Comparison of ENCODE assay signal across 9 cellular contexts in the genomic region with DNA sequence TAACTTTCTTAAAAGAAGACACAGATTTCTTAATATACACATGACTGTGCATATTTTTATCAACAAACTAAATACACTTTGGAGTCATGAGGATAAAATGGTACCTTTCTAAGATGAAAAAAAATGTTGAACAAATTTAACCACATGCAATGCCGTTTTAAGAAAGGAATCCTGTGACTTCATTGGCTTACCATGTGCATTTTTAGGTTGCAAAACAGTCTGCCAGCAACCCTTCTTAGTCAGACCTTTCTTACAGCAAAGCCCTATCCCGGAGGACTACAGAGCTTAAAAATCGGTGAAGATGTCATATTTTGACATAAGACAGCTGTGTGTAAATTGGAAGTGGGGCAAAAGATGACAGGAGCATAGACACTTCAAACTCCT. TPM values are rescaled to one million over a fixed set of nuclear protein-coding genes. Genes with fewer than 3 reads are reported as not detected.
A peak's percentile ranks its signal among the peaks of the same experiment; 100 is the strongest.
DNase-seq lines count a peak whose midpoint lies in the region; ATAC-seq, FAIRE-seq and TF ChIP-seq lines count a peak whose summit lies in the region.
"Had no signal": no experiment of that assay in that cellular context is flagged by ENCODE, and none has a peak within 500 bp of the region (broad histone marks: within the 10 kb centered on the region; RNA-seq: fewer than 3 reads in every experiment).

No MANE protein-coding gene starts in this region.

- in situ Hi-C loops in G401 (cut with HindIII; ENCODE audit: low sequenced_read_pairs), result no loop called here

- H3K4me1 ChIP-seq in astrocyte (ENCODE audit: insufficient read depth, low read length) (peaks cover 13% of the 10 kb centered on the region), right atrium auricular region (peaks cover 0 to 26% of the 10 kb centered on the region in 2 donors), small intestine (ENCODE audit: control insufficient read depth in 2 of 2, insufficient read depth in 1 of 2, low read depth in 1 of 2, low read length in 1 of 2) (no peaks in the 10 kb centered on the region)

- H3K9ac ChIP-seq in astrocyte (ENCODE audit: low read length), result peak overlapping the region; percentile 64

- no peaks in the 10 kb centered on the region for H3K9me3 Mint-ChIP-seq in astrocyte (ENCODE audit: unreplicated experiment)
- no peaks in the 10 kb centered on the region for H3K9me3 Mint-ChIP-seq in activated naive CD4-positive, alpha-beta T cell treated with anti-CD3 and anti-CD28 coated beads, Interleukin-2, amount 50 U/mL, for 72 hours

- H3K27me3 ChIP-seq in astrocyte (ENCODE audit: insufficient read depth, low read length) (no peaks in the 10 kb centered on the region), right atrium auricular region (no peaks in the 10 kb centered on the region), small intestine (ENCODE audit: control insufficient read depth in 2 of 2, insufficient read depth in 2 of 2, low read length in 2 of 2) (no peaks in the 10 kb centered on the region)

- TF ChIP-seq CTCF in astrocyte (IDR thresholded peaks at IDR 0.05; ENCODE audit: insufficient read depth, low read depth, low read length), result no peak
- TF ChIP-seq CTCF in right atrium auricular region (IDR thresholded peaks at IDR 0.05), result no peak

- 51 to 75% (median 58%) methylated on average over 3 of the region's 3 CpGs for WGBS in small intestine, 3 donors

- no peak for ATAC-seq in GM21515 (IDR thresholded peaks at IDR 0.05; ENCODE audit: unreplicated experiment)
- no peak for ATAC-seq in activated naive CD4-positive, alpha-beta T cell treated with anti-CD3 and anti-CD28 coated beads, Interleukin-2, amount 50 U/mL, for 72 hours
- ATAC-seq: left colon had no signal

- H3K27ac Mint-ChIP-seq in astrocyte (ENCODE audit: unreplicated experiment), result peak overlapping the region; percentile 98
- no peak overlapping the region for H3K27ac Mint-ChIP-seq in activated naive CD4-positive, alpha-beta T cell treated with anti-CD3 and anti-CD28 coated beads, Interleukin-2, amount 50 U/mL, for 72 hours

- peaks cover 33% of the 10 kb centered on the region for H3K4me1 Mint-ChIP-seq in astrocyte (ENCODE audit: low read depth, unreplicated experiment)

- H3K36me3 ChIP-seq in astrocyte (ENCODE audit: insufficient read depth, low read length) (no peaks in the 10 kb centered on the region), right atrium auricular region (peaks cover 5% of the 10 kb centered on the region), small intestine (ENCODE audit: control insufficient read depth in 2 of 2, insufficient read depth in 2 of 2, low read length in 2 of 2) (no peaks in the 10 kb centered on the region)

- peak; percentile 81 for DNase-seq in GM03348 (ENCODE audit: low spot score)
- peak; percentile 99 for DNase-seq in astrocyte (ENCODE audit: low read depth)
- DNase-seq in right atrium auricular region (ENCODE audit: low spot score), result peak; percentile 66
- DNase-seq in small intestine, result peak; percentile 1
- DNase-seq in activated naive CD4-positive, alpha-beta T cell treated with anti-CD3 and anti-CD28 coated beads, Interleukin-2, amount 50 U/mL, for 72 hours (ENCODE audit: low spot score in 2 of 2), result no peak
- DNase-seq in G401 (ENCODE audit: low spot score), result no peak
- no peak for DNase-seq in occipital lobe (lab: John Stamatoyannopoulos, UW)
- DNase-seq: left colon had no signal

- H3K4me3 Mint-ChIP-seq in astrocyte (ENCODE audit: unreplicated experiment), result no peak overlapping the region

- H3K36me3 Mint-ChIP-seq in astrocyte (ENCODE audit: low read depth, unreplicated experiment), result no peaks in the 10 kb centered on the region
- H3K36me3 Mint-ChIP-seq in activated naive CD4-positive, alpha-beta T cell treated with anti-CD3 and anti-CD28 coated beads, Interleukin-2, amount 50 U/mL, for 72 hours, result no peaks in the 10 kb centered on the region

- H4K20me1 ChIP-seq in astrocyte (ENCODE audit: insufficient read depth, low read length), result no peaks in the 10 kb centered on the region

- H3K9me3 ChIP-seq in astrocyte (ENCODE audit: insufficient read depth, low read depth, low read length) (no peaks in the 10 kb centered on the region), right atrium auricular region (no peaks in the 10 kb centered on the region), small intestine (ENCODE audit: control insufficient read depth, low read depth) (no peaks in the 10 kb centered on the region)

- FAIRE-seq in astrocyte (lab: Jason Lieb, UNC) (peak; percentile 81), small intestine (lab: Jason Lieb, UNC) (no peak)

- H3K79me2 ChIP-seq in astrocyte (ENCODE audit: insufficient read depth, low read length), result no peaks in the 10 kb centered on the region

- H2AFZ ChIP-seq in astrocyte (ENCODE audit: low read depth, low read length), result no peak overlapping the region

- H3K27me3 Mint-ChIP-seq in astrocyte (ENCODE audit: low read depth, unreplicated experiment), result no peaks in the 10 kb centered on the region

- peak overlapping the region; percentile 66 for H3K4me2 ChIP-seq in astrocyte (ENCODE audit: low read length)

- H3K4me3 ChIP-seq in astrocyte (ENCODE audit: insufficient read depth, low read depth, low read length) (no peak overlapping the region), right atrium auricular region (no peak overlapping the region), small intestine (ENCODE audit: low read depth in 1 of 2, low read length in 2 of 2) (no peak overlapping the region)

- H3K27ac ChIP-seq in astrocyte (ENCODE audit: low read depth, low read length), result peak overlapping the region; percentile 86
- peak overlapping the region in 1 of 2 donors; percentile 62 for H3K27ac ChIP-seq in right atrium auricular region
- H3K27ac ChIP-seq in small intestine (ENCODE audit: low read depth in 1 of 2, low read length in 1 of 2), result no peak overlapping the region

RNA-seq across cellular contexts. Expression of a gene that starts 51.6 kb away (rescaled TPM):
- 25.8 and 34.2 TPM in 2 replicates for total RNA-seq in astrocyte
- 10 to 100 TPM; 49.9 to 56.9 TPM for total RNA-seq in right atrium auricular region
- polyA plus RNA-seq in small intestine, result 10 to 100 TPM in 1 of 3 donors, 1 to 10 TPM in 2; 1.8 to 10.7 (median 4.3) TPM
- total RNA-seq in activated naive CD4-positive, alpha-beta T cell treated with anti-CD3 and anti-CD28 coated beads, Interleukin-2, amount 50 U/mL, for 72 hours, result not detected
- total RNA-seq in G401 (2014; rRNA removed; shearing (Covaris generic)), result 42.5 and 46.2 TPM in 2 replicates
- 10.3 TPM for total RNA-seq in occipital lobe

Comparison
In these comparisons a context has a peak if more than half of its experiments do, and no peak if none do; other contexts are left out.
1. DNase-seq: peak in GM03348 (single experiment), astrocyte (single experiment), right atrium auricular region (single experiment) and small intestine (single experiment); none in activated naive CD4-positive, alpha-beta T cell treated with anti-CD3 and anti-CD28 coated beads, Interleukin-2, amount 50 U/mL, for 72 hours (0 of 2), G401 (single experiment) and occipital lobe (single experiment).
2. RNA of a gene that starts 51.6 kb away (total RNA-seq): 49.9 to 56.9 TPM in right atrium auricular region, 42.5 to 46.2 TPM in G401, 25.8 to 34.2 TPM in astrocyte and 10.3 TPM in occipital lobe (single experiment); not detected in activated naive CD4-positive, alpha-beta T cell treated with anti-CD3 and anti-CD28 coated beads, Interleukin-2, amount 50 U/mL, for 72 hours; every median in the first group is over 10 times any median in the second.